ENCODE assay signal across 10 cellular contexts in the genomic region with DNA sequence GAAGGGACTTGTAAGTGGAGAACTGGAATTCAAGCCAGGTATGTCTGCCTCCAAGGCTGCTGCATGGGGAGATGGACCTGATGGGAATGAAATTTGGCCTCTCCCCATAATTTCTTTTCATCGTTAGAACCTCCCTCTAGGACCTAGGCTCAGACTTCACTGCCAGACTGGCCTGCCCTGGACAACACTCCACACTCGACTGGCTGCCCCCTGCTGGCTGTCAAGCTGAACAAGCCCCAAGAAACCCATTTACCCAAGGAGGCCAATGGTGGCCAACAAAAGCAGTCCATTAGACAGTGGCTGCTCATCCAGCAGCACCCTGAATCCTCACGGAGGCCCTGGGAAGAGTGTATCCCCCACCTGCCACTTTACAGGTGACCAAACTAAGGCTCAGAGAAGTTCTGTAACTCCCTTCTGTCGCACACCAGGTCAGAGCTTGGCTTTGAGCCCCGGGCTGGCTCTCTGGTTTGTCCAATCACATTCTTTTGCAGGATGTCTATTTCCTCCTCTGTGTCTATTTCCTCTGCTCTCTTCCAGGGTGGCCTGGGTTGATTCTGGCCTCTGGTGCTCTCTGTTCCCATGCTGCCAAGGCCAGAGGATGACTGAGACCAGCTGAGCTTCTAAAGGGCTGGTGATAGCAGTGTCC. TPM values are rescaled to one million over a fixed set of nuclear protein-coding genes. Genes with fewer than 3 reads are reported as not detected.
DNase-seq lines count a peak whose midpoint lies in the region; ATAC-seq and TF ChIP-seq lines count a peak whose summit lies in the region.
"Had no signal": no experiment of that assay in that cellular context is flagged by ENCODE, and none has a peak within 500 bp of the region (broad histone marks: within the 10 kb centered on the region; RNA-seq: fewer than 3 reads in every experiment).

No MANE protein-coding gene starts in this region.

- no peaks in the 10 kb centered on the region for H3K9me3 Mint-ChIP-seq in activated naive CD8-positive, alpha-beta T cell treated with anti-CD3 and anti-CD28 coated beads, Interleukin-2, amount 50 U/mL, for 24 hours
- H3K9me3 Mint-ChIP-seq: activated naive CD4-positive, alpha-beta T cell treated with anti-CD3 and anti-CD28 coated beads, Interleukin-2, amount 50 U/mL, for 24 hours; stimulated activated naive CD8-positive, alpha-beta T cell treated with anti-CD3 and anti-CD28 coated beads, Interleukin-15, Interleukin-2, amounts not matched to agents 100 ng/mL and 50 ng/mL, for 24 hours had no signal

- ATAC-seq in activated naive CD8-positive, alpha-beta T cell treated with anti-CD3 and anti-CD28 coated beads, Interleukin-2, amount 50 U/mL, for 24 hours = peak; percentile 63
- ATAC-seq in left colon (no peak), GM19035 (IDR thresholded peaks at IDR 0.05; ENCODE audit: unreplicated experiment) (no peak), GM21381 (IDR thresholded peaks at IDR 0.05; ENCODE audit: unreplicated experiment) (no peak)

- DNase-seq in NCI-H446 (lab: John Stamatoyannopoulos, UW) (peak; percentile 13 to 15), NCI-H446 treated with DMSO at 0.1 percent for 48 hours (lab: John Stamatoyannopoulos, UW) (no peak), SK-N-SH (peak; percentile 61), left colon (peak; percentile 50 to 51)
- DNase-seq in activated naive CD8-positive, alpha-beta T cell treated with anti-CD3 and anti-CD28 coated beads, Interleukin-2, amount 50 U/mL, for 24 hours = peak; percentile 63
- DNase-seq in stimulated activated CD8-positive, alpha-beta memory T cell treated with anti-CD3 and anti-CD28 coated beads, Interleukin-4, amount 100 ng/mL, for 48 hours = peak; percentile 74

- POLR2A ChIA-PET in SK-N-SH (lab: Yijun Ruan, JAX) = no interaction called here

- H3K4me2 ChIP-seq in SK-N-SH = no peak overlapping the region

- no peak overlapping the region for H2AFZ ChIP-seq in SK-N-SH (ENCODE audit: low read depth)

- H3K27me3 ChIP-seq in SK-N-SH (ENCODE audit: insufficient read depth) = no peaks in the 10 kb centered on the region

- no peak overlapping the region; a peak in 1 of 4 replicates for H3K4me3 ChIP-seq in SK-N-SH (ENCODE audit: low read depth in 2 of 2, low read length in 1 of 2)

- no peaks in the 10 kb centered on the region for H3K79me2 ChIP-seq in SK-N-SH (ENCODE audit: insufficient read depth)

- TF ChIP-seq EP300 in SK-N-SH (IDR thresholded peaks at IDR 0.05; ENCODE audit: borderline replicate concordance in 1 of 2, low read depth in 1 of 2, low read length in 1 of 2) = no peak

- H3K4me1 Mint-ChIP-seq in activated naive CD8-positive, alpha-beta T cell treated with anti-CD3 and anti-CD28 coated beads, Interleukin-2, amount 50 U/mL, for 24 hours = no peaks in the 10 kb centered on the region
- H3K4me1 Mint-ChIP-seq: activated naive CD4-positive, alpha-beta T cell treated with anti-CD3 and anti-CD28 coated beads, Interleukin-2, amount 50 U/mL, for 24 hours had no signal

- H3K36me3 ChIP-seq in SK-N-SH (replicated peaks in 1 of 2; ENCODE audit: control insufficient read depth in 1 of 2, insufficient read depth in 2 of 2, low read length in 1 of 2) = no peaks in the 10 kb centered on the region

- H4K20me1 ChIP-seq in SK-N-SH (ENCODE audit: insufficient read depth) = no peaks in the 10 kb centered on the region

- H3K27me3 Mint-ChIP-seq in activated naive CD8-positive, alpha-beta T cell treated with anti-CD3 and anti-CD28 coated beads, Interleukin-2, amount 50 U/mL, for 24 hours = peaks cover 2% of the 10 kb centered on the region
- H3K27me3 Mint-ChIP-seq: activated naive CD4-positive, alpha-beta T cell treated with anti-CD3 and anti-CD28 coated beads, Interleukin-2, amount 50 U/mL, for 24 hours had no signal

- no peak overlapping the region for H3K9ac ChIP-seq in SK-N-SH

- TF ChIP-seq CTCF in SK-N-SH (IDR thresholded peaks at IDR 0.05) = peak; percentile 61

- H3K4me1 ChIP-seq in SK-N-SH (ENCODE audit: control insufficient read depth in 1 of 2, insufficient read depth in 2 of 2, low read depth in 1 of 2, low read length in 1 of 2) = no peaks in the 10 kb centered on the region; a peak in 1 of 4 replicates

- CTCF ChIA-PET in SK-N-SH (lab: Yijun Ruan, JAX) = interaction anchor here (0.6 to 1.7 kb wide), 11 partner anchors 10 to 586 kb away, joined by 3 to 9 read pairs (median 4); no protein-coding TSS in a partner anchor

- no peaks in the 10 kb centered on the region for H3K9me3 ChIP-seq in SK-N-SH

- 60% methylated on average over 3 of the region's 5 CpGs for WGBS in SK-N-SH (ENCODE audit: low lambda C conversion rate)

- H3K9me2 ChIP-seq in SK-N-SH = no peaks in the 10 kb centered on the region

- no peak overlapping the region for H3K27ac ChIP-seq in SK-N-SH (ENCODE audit: low read depth in 2 of 2, low read length in 1 of 2)

- no peaks in the 10 kb centered on the region for H3F3A ChIP-seq in SK-N-SH (replicated peaks; ENCODE audit: insufficient read depth)

- peak; percentile 52 for TF ChIP-seq RAD21 in SK-N-SH (IDR thresholded peaks at IDR 0.05; ENCODE audit: low read length)

- H3K36me3 Mint-ChIP-seq in activated naive CD8-positive, alpha-beta T cell treated with anti-CD3 and anti-CD28 coated beads, Interleukin-2, amount 50 U/mL, for 24 hours (ENCODE audit: low read depth) = no peaks in the 10 kb centered on the region
- H3K36me3 Mint-ChIP-seq: activated naive CD4-positive, alpha-beta T cell treated with anti-CD3 and anti-CD28 coated beads, Interleukin-2, amount 50 U/mL, for 24 hours had no signal

- no peak overlapping the region for H3K27ac Mint-ChIP-seq in activated naive CD8-positive, alpha-beta T cell treated with anti-CD3 and anti-CD28 coated beads, Interleukin-2, amount 50 U/mL, for 24 hours
- H3K27ac Mint-ChIP-seq: activated naive CD4-positive, alpha-beta T cell treated with anti-CD3 and anti-CD28 coated beads, Interleukin-2, amount 50 U/mL, for 24 hours; stimulated activated naive CD8-positive, alpha-beta T cell treated with anti-CD3 and anti-CD28 coated beads, Interleukin-15, Interleukin-2, amounts not matched to agents 100 ng/mL and 50 ng/mL, for 24 hours had no signal

- intact Hi-C loops in left colon (cut with DNase I, micrococcal nuclease) = no loop called here

- H3K4me3 Mint-ChIP-seq in activated naive CD8-positive, alpha-beta T cell treated with anti-CD3 and anti-CD28 coated beads, Interleukin-2, amount 50 U/mL, for 24 hours = no peak overlapping the region
- H3K4me3 Mint-ChIP-seq: activated naive CD4-positive, alpha-beta T cell treated with anti-CD3 and anti-CD28 coated beads, Interleukin-2, amount 50 U/mL, for 24 hours; stimulated activated naive CD8-positive, alpha-beta T cell treated with anti-CD3 and anti-CD28 coated beads, Interleukin-15, Interleukin-2, amounts not matched to agents 100 ng/mL and 50 ng/mL, for 24 hours had no signal

TF ChIP-seq in SK-N-SH, 30 proteins besides CTCF, POLR2A, EP300 and RAD21:
- TF ChIP-seq SMC3 (IDR thresholded peaks at IDR 0.05; ENCODE audit: low read depth, low read length) = peak; percentile 74
- TF ChIP-seq RFX5 (IDR thresholded peaks at IDR 0.05; ENCODE audit: low read length) = no peak
- no peak for TF ChIP-seq RXRA (IDR thresholded peaks at IDR 0.05; ENCODE audit: borderline replicate concordance, low read depth)
- no peak for TF ChIP-seq JUND (IDR thresholded peaks at IDR 0.05)
- no peak for TF ChIP-seq FOSL2 (IDR thresholded peaks at IDR 0.05; ENCODE audit: borderline replicate concordance, low read depth)
TF ChIP-seq in SK-N-SH: peak in this region for 1.

RNA-seq across cellular contexts. Expression of a gene that starts 3.8 kb away (rescaled TPM):
- polyA plus RNA-seq in SK-N-SH (2012; rRNA removed) = not detected in 2 replicates
- not detected in 2 replicates for polyA plus RNA-seq in SK-N-SH (2012; cell fraction: cytosol; rRNA removed)
- not detected in 2 replicates for polyA plus RNA-seq in SK-N-SH (2012; cell fraction: nucleus; rRNA removed)
- 10 to 100 TPM; 50.3 to 53.7 TPM for total RNA-seq in left colon

RNA-seq across cellular contexts. Expression of a gene that starts 11.6 kb away (rescaled TPM):
- 3.5 and 4.2 TPM in 2 replicates for polyA plus RNA-seq in SK-N-SH (2012; rRNA removed)
- polyA plus RNA-seq in SK-N-SH (2012; cell fraction: cytosol; rRNA removed) = 2.9 and 3.6 TPM in 2 replicates
- 6.4 and 6.6 TPM in 2 replicates for polyA plus RNA-seq in SK-N-SH (2012; cell fraction: nucleus; rRNA removed)
- 10 to 100 TPM; 28.9 to 31.1 TPM for total RNA-seq in left colon
